ENCODE assay signal across 8 cellular contexts in the genomic region with DNA sequence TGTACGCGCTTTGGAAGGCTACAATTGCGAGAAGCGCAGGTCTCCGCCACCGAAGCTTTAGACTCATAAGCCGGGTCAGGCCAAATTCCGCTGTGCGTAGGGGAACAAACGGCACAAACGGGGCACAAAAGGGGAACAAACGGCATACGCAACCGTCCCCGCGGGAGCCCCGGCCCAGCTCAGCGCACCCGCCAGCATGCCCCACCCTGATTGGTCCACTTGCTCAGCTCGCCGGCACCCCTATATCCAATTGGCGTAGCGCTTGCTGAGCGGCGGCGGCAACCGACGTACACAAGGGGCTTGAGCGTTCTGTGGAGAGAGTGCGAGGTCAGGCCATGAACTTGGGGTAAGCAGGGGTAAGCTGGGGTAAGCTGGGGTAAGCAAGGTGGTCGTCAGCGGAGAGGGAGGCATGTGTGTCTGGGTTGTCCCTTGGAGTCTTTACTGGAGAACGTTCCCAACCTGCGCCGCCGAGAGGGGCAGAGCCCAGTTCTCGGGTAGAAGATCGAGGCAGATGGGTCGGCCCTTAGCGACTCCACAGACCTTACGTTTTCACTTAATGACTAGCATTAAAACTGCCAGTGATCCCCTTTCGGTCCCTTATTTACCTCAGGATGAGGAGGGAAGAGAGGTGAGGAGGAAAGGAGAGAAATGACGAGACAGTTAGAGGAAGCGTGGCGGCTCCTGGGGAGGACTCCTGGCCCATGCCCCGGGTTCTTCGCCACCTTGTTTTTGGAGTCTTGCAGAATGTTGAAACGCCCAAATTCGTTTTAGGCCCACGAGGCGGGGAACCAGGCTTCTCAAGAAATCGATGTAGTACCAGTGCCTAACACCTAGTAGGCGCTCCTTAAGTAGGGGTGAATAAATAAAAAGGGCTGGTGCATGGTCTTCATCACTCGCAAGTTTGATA. TPM values are rescaled to one million over a fixed set of nuclear protein-coding genes. Genes with fewer than 3 reads are reported as not detected.
A peak's percentile ranks its signal among the peaks of the same experiment; 100 is the strongest.
DNase-seq lines count a peak whose midpoint lies in the region; ATAC-seq and TF ChIP-seq lines count a peak whose summit lies in the region.

A gene (plus strand): TSS at position 268 of the 907 bp plus-strand sequence. CDS start 68 bp downstream, at position 336.

- peaks cover 11 to 14% of the 10 kb centered on the region in 2 donors for H3K36me3 Mint-ChIP-seq in CD14-positive monocyte

- peaks cover 0 to 6% (median 1%) of the 10 kb centered on the region in 7 donors for H3K9me3 Mint-ChIP-seq in CD14-positive monocyte

- ATAC-seq in GM19351 (IDR thresholded peaks at IDR 0.05; ENCODE audit: unreplicated experiment) (peak; percentile 99), HG03521 (IDR thresholded peaks at IDR 0.05; ENCODE audit: unreplicated experiment) (peak; percentile 100), left lung (peak; percentile 99)

- intact Hi-C loops in CD14-positive monocyte (cut with micrococcal nuclease) (loop anchor here in 1 of 2 donors (10.0 kb wide), 1 partner anchor 248 kb away; a partner anchor contains a TSS), left lung (cut with DNase I) (no loop called here)

- H3K27ac Mint-ChIP-seq in CD14-positive monocyte, result peak within 1 kb of the TSS; percentile 95 to 100 (median 97)

- peaks cover 10% of the 10 kb centered on the region for H3K4me1 Mint-ChIP-seq in CD14-positive monocyte

- peak within 1 kb of the TSS; percentile 96 to 99 for H3K4me3 Mint-ChIP-seq in CD14-positive monocyte

- TF ChIP-seq CTCF in CD14-positive monocyte (IDR thresholded peaks at IDR 0.05) (peak; percentile 81), left lung (IDR thresholded peaks at IDR 0.05) (peak; percentile 55 to 66)

- H3K36me3 ChIP-seq in left lung, result peaks cover 0 to 25% of the 10 kb centered on the region in 2 donors

- H3K4me3 ChIP-seq in left lung, result peak within 1 kb of the TSS; percentile 80 to 81

- DNase-seq in CD14-positive monocyte (ENCODE audit: low spot score) (peak; percentile 92), NCI-H69 (lab: John Stamatoyannopoulos, UW) (peak; percentile 90), dedifferentiated amniotic fluid mesenchymal stem cell (ENCODE audit: extremely low spot score) (peak; percentile 88), left lung (peak; percentile 97 to 98)
- DNase-seq in activated CD4-positive, alpha-beta T cell treated with anti-CD3 and anti-CD28 coated beads, Interleukin-2, amount 50 U/mL, for 1 hour, result peak; percentile 94
- peak; percentile 88 for DNase-seq in stimulated activated CD4-positive, alpha-beta T cell treated with anti-CD3 and anti-CD28 coated beads, Interleukin-2, amount 100 ng/mL, for 48 hours

- H3K27ac ChIP-seq in left lung, result peak within 1 kb of the TSS; percentile 85 to 90

- peaks cover 13 to 16% (median 14%) of the 10 kb centered on the region in 3 donors for H3K27me3 Mint-ChIP-seq in CD14-positive monocyte (ENCODE audit: low read depth in 3 of 3)

- H3K4me1 ChIP-seq in left lung, result peaks cover 0 to 20% of the 10 kb centered on the region in 2 donors

- no peaks in the 10 kb centered on the region for H3K27me3 ChIP-seq in left lung

- H3K9me3 ChIP-seq in left lung, result no peaks in the 10 kb centered on the region

RNA-seq across cellular contexts. Expression of the gene that starts here (rescaled TPM):
- 1 to 10 TPM; 4.4 to 4.7 TPM for polyA plus RNA-seq in CD14-positive monocyte
- 10 to 100 TPM; 19.4 to 24.3 TPM for total RNA-seq in left lung

Comparison
In these comparisons a context has a peak if more than half of its experiments do, and no peak if none do; other contexts are left out.
1. Peak in every context shown above with its lines: DNase-seq, ATAC-seq, H3K4me3 ChIP-seq and H3K27ac ChIP-seq.